20 cellular contexts compared by ENCODE assay signal in genomic region chr7:94154858-94155257, GRCh38.
A peak's percentile ranks its signal among the peaks of the same experiment; 100 is the strongest.
DNase-seq lines count a peak whose midpoint lies in the region; ATAC-seq, FAIRE-seq and TF ChIP-seq lines count a peak whose summit lies in the region.
"Had no signal": no experiment of that assay in that cellular context is flagged by ENCODE, and none has a peak within 500 bp of the region (broad histone marks: within the 10 kb centered on the region; RNA-seq: fewer than 3 reads in every experiment).

No MANE protein-coding gene starts in this region.

- no peak for FAIRE-seq in endothelial cell of umbilical vein (lab: Jason Lieb, UNC)
- FAIRE-seq: K562 had no signal

- no peak for DNase-seq in endothelial cell of umbilical vein (ENCODE audit: low read depth, low spot score)
- DNase-seq in neuronal stem cell (ENCODE audit: low spot score): no peak
- DNase-seq in amygdala (lab: John Stamatoyannopoulos, UW): no peak
- DNase-seq: activated CD4-positive, alpha-beta T cell treated with anti-CD3 and anti-CD28 coated beads for 36 hours; body of pancreas; DND-41; naive thymus-derived CD4-positive, alpha-beta T cell; NCI-H2029 treated with DMSO at 0.1 percent for 48 hours; NCI-H510A; NK-92 treated with Interleukin-12 subunit alpha and Interleukin-12 subunit beta, amount 100 ng/mL, for 24 hours; pancreas; right lobe of liver; stimulated activated CD8-positive, alpha-beta memory T cell treated with anti-CD3 and anti-CD28 coated beads, Interleukin-4, amount 100 ng/mL, for 48 hours; upper lobe of right lung had no signal

- intact Hi-C loops in endothelial cell of umbilical vein (cut with micrococcal nuclease): no loop called here

- H3K9ac ChIP-seq in endothelial cell of umbilical vein (replicated peaks; ENCODE audit: extremely low read depth, insufficient read depth, low read length) (no peak overlapping the region), neuronal stem cell (ENCODE audit: low read depth, low read length, poor library complexity) (no peak overlapping the region)

- no peaks in the 10 kb centered on the region for H3K79me2 ChIP-seq in endothelial cell of umbilical vein (ENCODE audit: control insufficient read depth, insufficient read depth, low read length)

- H3K27me3 ChIP-seq in endothelial cell of umbilical vein (ENCODE audit: control insufficient read depth in 2 of 2, insufficient read depth in 2 of 2, low read length in 2 of 2) (no peaks in the 10 kb centered on the region), neuronal stem cell (ENCODE audit: control insufficient read depth in 3 of 3, insufficient read depth in 3 of 3, low read depth in 1 of 3, low read length in 3 of 3) (no peaks in the 10 kb centered on the region)
- H3K27me3 ChIP-seq: body of pancreas, pancreas, right lobe of liver, upper lobe of right lung had no signal

- TF ChIP-seq CTCF in endothelial cell of umbilical vein (IDR thresholded peaks at IDR 0.05; ENCODE audit: extremely low read depth in 1 of 2, insufficient read depth in 1 of 2, low read depth in 1 of 2, low read length in 2 of 2): no peak

- no peak overlapping the region for H3K23ac ChIP-seq in neuronal stem cell (ENCODE audit: low read depth, low read length, poor library complexity)

- H2BK15ac ChIP-seq in neuronal stem cell (ENCODE audit: low read length): no peak overlapping the region

- H2BK12ac ChIP-seq in neuronal stem cell (ENCODE audit: low read length): no peak overlapping the region

- H3K9me3 ChIP-seq in endothelial cell of umbilical vein (replicated peaks; ENCODE audit: control insufficient read depth, insufficient read depth, low read length) (no peaks in the 10 kb centered on the region), neuronal stem cell (replicated peaks in 1 of 2; ENCODE audit: control insufficient read depth in 2 of 2, insufficient read depth in 1 of 2, low read depth in 1 of 2, low read length in 2 of 2) (no peaks in the 10 kb centered on the region)
- H3K9me3 ChIP-seq: body of pancreas, pancreas, right lobe of liver, upper lobe of right lung had no signal

- CTCF ChIA-PET in endothelial cell of umbilical vein (lab: Charles Lee): no interaction called here

- H3K9me1 ChIP-seq in endothelial cell of umbilical vein (replicated peaks; ENCODE audit: control insufficient read depth, extremely low read depth, insufficient read depth, low read length): no peaks in the 10 kb centered on the region

- H4K20me1 ChIP-seq in endothelial cell of umbilical vein (replicated peaks; ENCODE audit: control insufficient read depth, extremely low read depth, insufficient read depth, low read length): no peaks in the 10 kb centered on the region

- H3K18ac ChIP-seq in neuronal stem cell (ENCODE audit: low read length): no peak overlapping the region

- no peak overlapping the region for H2BK120ac ChIP-seq in neuronal stem cell (ENCODE audit: low read depth, low read length)

- H2BK5ac ChIP-seq in neuronal stem cell (ENCODE audit: low read length): no peak overlapping the region

- H3K4ac ChIP-seq in neuronal stem cell (ENCODE audit: low read length): no peak overlapping the region

- H3K36me3 ChIP-seq in endothelial cell of umbilical vein (ENCODE audit: control insufficient read depth in 2 of 2, extremely low read depth in 1 of 2, insufficient read depth in 2 of 2, low read length in 2 of 2): no peaks in the 10 kb centered on the region
- H3K36me3 ChIP-seq in neuronal stem cell (replicated peaks in 1 of 2; ENCODE audit: control insufficient read depth in 2 of 2, insufficient read depth in 2 of 2, low read length in 2 of 2): no peaks in the 10 kb centered on the region
- H3K36me3 ChIP-seq: pancreas, right lobe of liver, upper lobe of right lung had no signal

- no TSS peak for BruUV-seq in endothelial cell of umbilical vein (replicated peaks; lab: Mats Ljungman, UMichigan)

- no peak overlapping the region for H4K8ac ChIP-seq in neuronal stem cell (ENCODE audit: low read depth, low read length)

- H3K4me3 ChIP-seq in endothelial cell of umbilical vein (replicated peaks in 1 of 3; ENCODE audit: insufficient read depth in 1 of 3, low read depth in 1 of 3, low read length in 3 of 3): no peak overlapping the region
- no peak overlapping the region for H3K4me3 ChIP-seq in neuronal stem cell (ENCODE audit: low read length in 2 of 2)
- H3K4me3 ChIP-seq: body of pancreas, K562, lung, pancreas, right lobe of liver, upper lobe of right lung had no signal

- TF ChIP-seq POLR2A in endothelial cell of umbilical vein (IDR thresholded peaks at IDR 0.05; ENCODE audit: low read depth, low read length): no peak

- H2AFZ ChIP-seq in endothelial cell of umbilical vein (ENCODE audit: low read depth, low read length): peak overlapping the region; percentile 42
- peak overlapping the region; percentile 57 for H2AFZ ChIP-seq in neuronal stem cell (ENCODE audit: low read length)

- H3K4me1 ChIP-seq in endothelial cell of umbilical vein (ENCODE audit: control insufficient read depth, extremely low read depth, insufficient read depth, low read length) (peaks cover 25% of the 10 kb centered on the region), neuronal stem cell (ENCODE audit: control insufficient read depth in 2 of 2, insufficient read depth in 1 of 2, low read depth in 1 of 2, low read length in 2 of 2) (peaks cover 0 to 2% of the 10 kb centered on the region in 2 donors)
- H3K4me1 ChIP-seq: body of pancreas, pancreas, right lobe of liver, upper lobe of right lung had no signal

- no peak overlapping the region for H2AK5ac ChIP-seq in neuronal stem cell (ENCODE audit: low read depth, low read length)

- H3K4me2 ChIP-seq in endothelial cell of umbilical vein (ENCODE audit: insufficient read depth, low read length): no peak overlapping the region
- H3K4me2 ChIP-seq in neuronal stem cell (ENCODE audit: insufficient read depth, low read length, poor library complexity, severe bottlenecking): no peak overlapping the region

- no peaks in the 10 kb centered on the region for H3K79me1 ChIP-seq in neuronal stem cell (ENCODE audit: low read depth, low read length)

- no peak overlapping the region for H4K91ac ChIP-seq in neuronal stem cell (ENCODE audit: low read depth, low read length, poor library complexity)

- H3K14ac ChIP-seq in neuronal stem cell (ENCODE audit: low read length): no peak overlapping the region

- WGBS in neuronal stem cell (ENCODE audit: extremely low coverage in 2 of 2, insufficient read length in 2 of 2, insufficient replicate concordance in 1 of 2), 2 donors: no CpG with 5 or more reads among the region's 3 CpGs

- POLR2A ChIA-PET in endothelial cell of umbilical vein (lab: Charles Lee): no interaction called here

- dilution Hi-C loops in endothelial cell of umbilical vein (cut with MboI; ENCODE audit: extremely low pct_ligation_motif_present, low sequenced_read_pairs): no loop called here

- H3K27ac ChIP-seq in endothelial cell of umbilical vein (ENCODE audit: insufficient read depth, low read depth, low read length) (no peak overlapping the region), neuronal stem cell (replicated peaks; ENCODE audit: low read length) (no peak overlapping the region)
- H3K27ac ChIP-seq: body of pancreas, pancreas, right lobe of liver, upper lobe of right lung had no signal

- ATAC-seq in GM18868 (IDR thresholded peaks at IDR 0.05; ENCODE audit: unreplicated experiment) (peak; percentile 81), HG03095 (IDR thresholded peaks at IDR 0.05; ENCODE audit: unreplicated experiment) (peak; percentile 57), HG02973 (IDR thresholded peaks at IDR 0.05; ENCODE audit: unreplicated experiment) (no peak), HG03469 (IDR thresholded peaks at IDR 0.05; ENCODE audit: unreplicated experiment) (no peak)
- ATAC-seq: activated CD4-positive, alpha-beta T cell treated with anti-CD3 and anti-CD28 coated beads for 36 hours; body of pancreas; K562; naive thymus-derived CD4-positive, alpha-beta T cell; pancreas; right lobe of liver; upper lobe of right lung had no signal

TF ChIP-seq in endothelial cell of umbilical vein, 7 proteins besides CTCF, POLR2A, EP300 and RAD21:
- TF ChIP-seq POLR2AphosphoS5 (IDR thresholded peaks at IDR 0.05; ENCODE audit: insufficient read depth, low read depth, low read length): no peak
- TF ChIP-seq EZH2 (IDR thresholded peaks at IDR 0.05; ENCODE audit: borderline replicate concordance, low read depth, low read length, severe bottlenecking): no peak
- no peak for TF ChIP-seq FOS (IDR thresholded peaks at IDR 0.05; ENCODE audit: borderline replicate concordance, insufficient read depth, low read length)
- no peak for TF ChIP-seq MYC (IDR thresholded peaks at IDR 0.05; ENCODE audit: low read depth, low read length)
- TF ChIP-seq MAX (IDR thresholded peaks at IDR 0.05; ENCODE audit: insufficient read depth, insufficient read length): no peak
- no peak for TF ChIP-seq GATA2 (IDR thresholded peaks at IDR 0.05; ENCODE audit: insufficient read depth, insufficient read length, low read depth, low read length)
- TF ChIP-seq JUN (IDR thresholded peaks at IDR 0.05; ENCODE audit: borderline replicate concordance, insufficient read depth, insufficient read length, low read depth): no peak

Comparison
In these comparisons a context has a peak if more than half of its experiments do, and no peak if none do; other contexts are left out.
1. ATAC-seq: peak in GM18868 (single experiment) and HG03095 (single experiment); none in HG02973 (single experiment) and HG03469 (single experiment).